Comparison of ENCODE assay signal across 9 cellular contexts in genomic region chr19:11375143-11375948, GRCh38. TPM values are rescaled to one million over a fixed set of nuclear protein-coding genes. Genes with fewer than 3 reads are reported as not detected.
DNase-seq lines count a peak whose midpoint lies in the region; ATAC-seq and TF ChIP-seq lines count a peak whose summit lies in the region.
"Had no signal": no experiment of that assay in that cellular context is flagged by ENCODE, and none has a peak within 500 bp of the region (broad histone marks: within the 10 kb centered on the region; RNA-seq: fewer than 3 reads in every experiment).

No MANE protein-coding gene starts in this region.

- H3K4me1 ChIP-seq in HUES6 (ENCODE audit: control insufficient read depth, insufficient read depth, low read length) (peaks cover 13% of the 10 kb centered on the region), iPS-20b (ENCODE audit: insufficient read depth, low read length) (peaks cover 7% of the 10 kb centered on the region; the same call in 1 of the 2 replicates)

- H3K27ac Mint-ChIP-seq in Calu3 (ENCODE audit: unreplicated experiment) (no peak overlapping the region), T-helper 17 cell (no peak overlapping the region), chondrocyte (ENCODE audit: unreplicated experiment) (no peak overlapping the region)

- H3K9me3 ChIP-seq in HUES6 (ENCODE audit: control insufficient read depth, insufficient read depth, low read depth, low read length) = no peaks in the 10 kb centered on the region
- H3K9me3 ChIP-seq in T-helper 17 cell (ENCODE audit: control insufficient read depth, low read length, poor library complexity, severe bottlenecking) = no peaks in the 10 kb centered on the region
- no peaks in the 10 kb centered on the region for H3K9me3 ChIP-seq in iPS-20b (ENCODE audit: insufficient read depth, low read depth, low read length)

- H3K27me3 Mint-ChIP-seq in Calu3 (ENCODE audit: unreplicated experiment) (no peaks in the 10 kb centered on the region), T-helper 17 cell (no peaks in the 10 kb centered on the region), chondrocyte (ENCODE audit: low read depth) (no peaks in the 10 kb centered on the region)
- H3K27me3 Mint-ChIP-seq: IgD-negative memory B cell had no signal

- DNase-seq in Calu3 (peak; percentile 7), T-helper 17 cell (peak; percentile 53 to 61 (median 61)), anterior cingulate cortex (lab: John Stamatoyannopoulos, UW) (peak in 32 of 58 donors; percentile 7 to 50 (median 34)), GM19238 (ENCODE audit: insufficient read length, low spot score) (no peak), chondrocyte (ENCODE audit: low spot score) (no peak)
- peak; percentile 67 for DNase-seq in stimulated activated CD4-positive, alpha-beta T cell treated with anti-CD3 and anti-CD28 coated beads, Interleukin-4, amount 100 ng/mL, for 24 hours

- H3K4me3 Mint-ChIP-seq in Calu3 (ENCODE audit: low read depth, unreplicated experiment) (no peak overlapping the region), T-helper 17 cell (no peak overlapping the region), chondrocyte (ENCODE audit: unreplicated experiment) (no peak overlapping the region)

- H3K4me3 ChIP-seq in HUES6 (ENCODE audit: low read depth, low read length) (peak overlapping the region; percentile 78), iPS-20b (ENCODE audit: low read length) (peak overlapping the region; percentile 79)

- intact Hi-C loops in Calu3 (cut with micrococcal nuclease; ENCODE audit: unreplicated experiment) = loop anchor here (10.0 kb wide), 1 partner anchor 51 kb away; no protein-coding TSS in a partner anchor

- peaks cover 16% of the 10 kb centered on the region for H3K4me1 Mint-ChIP-seq in Calu3 (ENCODE audit: low read depth, unreplicated experiment)
- peaks cover 28% of the 10 kb centered on the region for H3K4me1 Mint-ChIP-seq in T-helper 17 cell
- peaks cover 37% of the 10 kb centered on the region for H3K4me1 Mint-ChIP-seq in chondrocyte (ENCODE audit: low read depth)

- no peaks in the 10 kb centered on the region for H3K9me3 Mint-ChIP-seq in Calu3 (ENCODE audit: low read depth, unreplicated experiment)
- no peaks in the 10 kb centered on the region for H3K9me3 Mint-ChIP-seq in chondrocyte (ENCODE audit: low read depth)

- H3K36me3 Mint-ChIP-seq in Calu3 (ENCODE audit: insufficient read depth, unreplicated experiment) (peaks cover 15% of the 10 kb centered on the region), T-helper 17 cell (ENCODE audit: low read depth) (peaks cover 7% of the 10 kb centered on the region), chondrocyte (ENCODE audit: low read depth) (no peaks in the 10 kb centered on the region)

- TF ChIP-seq CTCF in Calu3 (IDR thresholded peaks at IDR 0.05; ENCODE audit: unreplicated experiment) (no peak), chondrocyte (IDR thresholded peaks at IDR 0.05) (no peak)

- H3K9ac ChIP-seq in HUES6 (ENCODE audit: low read length) = peak overlapping the region; percentile 41
- peak overlapping the region; percentile 68; the same call in 1 of the 2 replicates for H3K9ac ChIP-seq in iPS-20b (ENCODE audit: low read depth, low read length)

- TSS peak; percentile 89 for BruUV-seq in Calu3 (replicated peaks; lab: Mats Ljungman, UMichigan)

- CTCF ChIA-PET in Calu3 (lab: Charles Lee) = interaction anchor here (0.6 to 1.7 kb wide), 10 partner anchors 8 to 436 kb away, joined by 3 to 18 read pairs (median 4); partner anchors contain the start of genes CCDC159, ODAD3, PRKCSH and TSPAN16

- no peaks in the 10 kb centered on the region for H3K27me3 ChIP-seq in HUES6 (ENCODE audit: control insufficient read depth, insufficient read depth, low read length)
- H3K27me3 ChIP-seq in iPS-20b (ENCODE audit: insufficient read depth, low read length) = no peaks in the 10 kb centered on the region

- peak; percentile 52 for ATAC-seq in T-helper 17 cell

- H3K36me3 ChIP-seq in HUES6 (ENCODE audit: control insufficient read depth, insufficient read depth, low read length) (no peaks in the 10 kb centered on the region), iPS-20b (ENCODE audit: insufficient read depth, low read depth, low read length) (no peaks in the 10 kb centered on the region)

- H3K27ac ChIP-seq in HUES6 (ENCODE audit: low read depth, low read length) = peak overlapping the region; percentile 44; the same call in 1 of the 2 replicates
- peak overlapping the region; percentile 77 for H3K27ac ChIP-seq in iPS-20b (ENCODE audit: low read length)

RNA-seq across cellular contexts. Expression of gene SWSAP1, which starts 0.9 kb away (rescaled TPM):
- total RNA-seq in Calu3 (2022) (1.7 and 2.0 TPM in 2 replicates), T-helper 17 cell (1 to 10 TPM; 2.6 to 2.9 TPM), chondrocyte (1.1 to 1.5 TPM (median 1.4 TPM) in 3 replicates)

RNA-seq across cellular contexts. Expression of gene EPOR, which starts 8.8 kb away (rescaled TPM):
- total RNA-seq in Calu3 (2022) (5.9 and 6.1 TPM in 2 replicates), T-helper 17 cell (1 to 10 TPM; 7.3 to 9.9 TPM), chondrocyte (1.4 to 2.8 TPM (median 2.6 TPM) in 3 replicates)

RNA-seq across cellular contexts. Expression of gene PLPPR2, which starts 20.1 kb away (rescaled TPM):
- total RNA-seq in Calu3 (2022) (7.8 and 8.2 TPM in 2 replicates), T-helper 17 cell (1 to 10 TPM; 7.1 to 7.5 TPM), chondrocyte (67.6 to 74.7 TPM (median 72.3 TPM) in 3 replicates)

RNA-seq across cellular contexts. Expression of gene CCDC159, which starts 29.0 kb away (rescaled TPM):
- total RNA-seq in Calu3 (2022) = 11.8 and 13.2 TPM in 2 replicates
- total RNA-seq in T-helper 17 cell = 10 to 100 TPM; 55.8 to 64.1 TPM
- 19.8 to 22.4 TPM (median 20.5 TPM) in 3 replicates for total RNA-seq in chondrocyte

RNA-seq across cellular contexts. Expression of gene TMEM205, which starts 29.3 kb away (rescaled TPM):
- total RNA-seq in Calu3 (2022) (82.0 and 94.4 TPM in 2 replicates), T-helper 17 cell (10 to 100 TPM; 15.3 to 21.9 TPM), chondrocyte (35.4 to 49.4 TPM (median 39.2 TPM) in 3 replicates)

Comparison
In these comparisons a context has a peak if more than half of its experiments do, and no peak if none do; other contexts are left out.
1. DNase-seq: peak in Calu3 (single experiment), T-helper 17 cell (3 of 3), anterior cingulate cortex (32 of 58) and stimulated activated CD4-positive, alpha-beta T cell treated with anti-CD3 and anti-CD28 coated beads, Interleukin-4, amount 100 ng/mL, for 24 hours (single experiment); none in GM19238 (single experiment) and chondrocyte (single experiment).